Comparison of ENCODE assay signal across 29 cellular contexts in genomic region chr6:120764312-120764711, GRCh38.
DNase-seq lines count a peak whose midpoint lies in the region; ATAC-seq and TF ChIP-seq lines count a peak whose summit lies in the region.
"Had no signal": no experiment of that assay in that cellular context is flagged by ENCODE, and none has a peak within 500 bp of the region (broad histone marks: within the 10 kb centered on the region; RNA-seq: fewer than 3 reads in every experiment).

No MANE protein-coding gene starts in this region.

- H3K9me3 ChIP-seq in H9 (ENCODE audit: control insufficient read depth, low read depth, low read length) (no peaks in the 10 kb centered on the region), endodermal cell (ENCODE audit: control insufficient read depth, low read length) (no peaks in the 10 kb centered on the region)
- H3K9me3 ChIP-seq: colonic mucosa, esophagus squamous epithelium, gastrocnemius medialis, MG63, SJSA1, tibial artery had no signal

- H3K4ac ChIP-seq in H9 (ENCODE audit: low read depth, low read length) = no peak overlapping the region

- H3T11ph ChIP-seq in H9 (ENCODE audit: low read length) = no peak overlapping the region

- no peak overlapping the region for H2BK15ac ChIP-seq in H9 (ENCODE audit: low read depth, low read length)

- no peak overlapping the region for H2BK120ac ChIP-seq in H9 (ENCODE audit: low read depth, low read length, poor library complexity, severe bottlenecking)

- H4K8ac ChIP-seq in H9 (replicated peaks; ENCODE audit: insufficient read length, low read depth, low read length) = no peak overlapping the region

- H3K9ac ChIP-seq in H9 (ENCODE audit: extremely low read depth, insufficient read length, low read length) (no peak overlapping the region), endodermal cell (ENCODE audit: extremely low read depth, low read length, poor library complexity, severe bottlenecking) (no peak overlapping the region)

- intact Hi-C loops in natural killer cell (cut with micrococcal nuclease) = no loop called here

- H3K4me1 Mint-ChIP-seq in H9 (peaks cover 2 to 3% of the 10 kb centered on the region in 2 experiments; a peak in 1 of 4 replicates), endodermal cell (peaks cover 7% of the 10 kb centered on the region), natural killer cell (no peaks in the 10 kb centered on the region)
- H3K4me1 Mint-ChIP-seq: nephron; stimulated activated naive CD8-positive, alpha-beta T cell treated with anti-CD3 and anti-CD28 coated beads, Interleukin-15, amount 100 ng/mL, for 72 hours had no signal

- no peaks in the 10 kb centered on the region for H3K23me2 ChIP-seq in H9 (ENCODE audit: insufficient read length, low read depth, low read length, poor library complexity, severe bottlenecking)

- no peaks in the 10 kb centered on the region for H3K27me3 Mint-ChIP-seq in H9 (ENCODE audit: low read depth)
- no peaks in the 10 kb centered on the region for H3K27me3 Mint-ChIP-seq in endodermal cell (ENCODE audit: insufficient read depth)
- no peaks in the 10 kb centered on the region for H3K27me3 Mint-ChIP-seq in natural killer cell (ENCODE audit: low read depth in 2 of 2)
- H3K27me3 Mint-ChIP-seq: activated T-cell treated with anti-CD3 and anti-CD28 coated beads, Interleukin-2, amount 50 U/mL, for 24 hours; stimulated activated naive CD8-positive, alpha-beta T cell treated with anti-CD3 and anti-CD28 coated beads, Interleukin-15, amount 100 ng/mL, for 72 hours had no signal

- no peak overlapping the region for H3K27ac ChIP-seq in C4-2B
- no peak overlapping the region for H3K27ac ChIP-seq in H9 (ENCODE audit: insufficient read length, low read depth, low read length)
- no peak overlapping the region for H3K27ac ChIP-seq in endodermal cell (ENCODE audit: low read depth, low read length)
- H3K27ac ChIP-seq: brain microvascular endothelial cell, colonic mucosa, esophagus squamous epithelium, gastrocnemius medialis, hepatocyte, SJSA1, tibial artery had no signal

- H3K9me3 Mint-ChIP-seq in H9 (no peaks in the 10 kb centered on the region), endodermal cell (no peaks in the 10 kb centered on the region), natural killer cell (peaks cover 8 to 11% of the 10 kb centered on the region in 2 donors)
- H3K9me3 Mint-ChIP-seq: activated T-cell treated with anti-CD3 and anti-CD28 coated beads, Interleukin-2, amount 50 U/mL, for 24 hours; nephron; T-helper 1 cell treated with Interleukin-12 subunit alpha and Interleukin-12 subunit beta and Interleukin-4 antibody, amounts not matched to agents 30 μg/mL and 1 μg/mL, for 36 hours had no signal

- no peak overlapping the region for H3K56ac ChIP-seq in H9 (ENCODE audit: insufficient read length, low read depth, low read length)

- ATAC-seq in natural killer cell = no peak
- ATAC-seq: gastrocnemius medialis; left ventricle myocardium superior; Panc1; stimulated activated naive CD8-positive, alpha-beta T cell treated with anti-CD3 and anti-CD28 coated beads, Interleukin-15, amount 100 ng/mL, for 72 hours had no signal

- H2BK12ac ChIP-seq in H9 (ENCODE audit: insufficient read length, low read depth, low read length) = no peak overlapping the region

- H2AFZ ChIP-seq in H9 (ENCODE audit: low read length) = no peak overlapping the region
- H2AFZ ChIP-seq: hepatocyte had no signal

- no peak overlapping the region for H4K91ac ChIP-seq in H9 (ENCODE audit: insufficient read length, low read depth, low read length)

- H3K36me3 Mint-ChIP-seq in H9 (ENCODE audit: insufficient read depth in 1 of 3, low read depth in 3 of 3) (no peaks in the 10 kb centered on the region), endodermal cell (ENCODE audit: low read depth) (no peaks in the 10 kb centered on the region), natural killer cell (no peaks in the 10 kb centered on the region)

- no peak overlapping the region for H3K14ac ChIP-seq in H9 (ENCODE audit: insufficient read depth, low read length)

- no peak overlapping the region for H2BK20ac ChIP-seq in H9 (ENCODE audit: low read depth, low read length, poor library complexity, severe bottlenecking)

- no peak overlapping the region for H3K27ac Mint-ChIP-seq in H9
- H3K27ac Mint-ChIP-seq in endodermal cell = no peak overlapping the region
- H3K27ac Mint-ChIP-seq in natural killer cell = no peak overlapping the region
- H3K27ac Mint-ChIP-seq: activated T-cell treated with anti-CD3 and anti-CD28 coated beads, Interleukin-2, amount 50 U/mL, for 24 hours; nephron; stimulated activated naive CD8-positive, alpha-beta T cell treated with anti-CD3 and anti-CD28 coated beads, Interleukin-15, amount 100 ng/mL, for 72 hours; T-helper 1 cell treated with Interleukin-12 subunit alpha and Interleukin-12 subunit beta and Interleukin-4 antibody, amounts not matched to agents 30 μg/mL and 1 μg/mL, for 36 hours had no signal

- no peak overlapping the region for H2BK5ac ChIP-seq in H9 (ENCODE audit: insufficient read length, low read length)

- no peak overlapping the region for H4K5ac ChIP-seq in H9 (ENCODE audit: insufficient read length, low read depth, low read length)

- no peak overlapping the region for H3K4me3 Mint-ChIP-seq in H9
- no peak overlapping the region for H3K4me3 Mint-ChIP-seq in endodermal cell
- H3K4me3 Mint-ChIP-seq in natural killer cell = no peak overlapping the region
- H3K4me3 Mint-ChIP-seq: activated T-cell treated with anti-CD3 and anti-CD28 coated beads, Interleukin-2, amount 50 U/mL, for 24 hours; nephron; stimulated activated naive CD8-positive, alpha-beta T cell treated with anti-CD3 and anti-CD28 coated beads, Interleukin-15, amount 100 ng/mL, for 72 hours; T-helper 1 cell treated with Interleukin-12 subunit alpha and Interleukin-12 subunit beta and Interleukin-4 antibody, amounts not matched to agents 30 μg/mL and 1 μg/mL, for 36 hours had no signal

- no peaks in the 10 kb centered on the region for H3K36me3 ChIP-seq in endodermal cell (ENCODE audit: control insufficient read depth, insufficient read depth, low read length)
- H3K36me3 ChIP-seq: brain microvascular endothelial cell, colonic mucosa, esophagus squamous epithelium, gastrocnemius medialis, MG63, SJSA1, tibial artery had no signal

- no peak overlapping the region for H3K18ac ChIP-seq in H9 (ENCODE audit: insufficient read length, low read depth, low read length)

- no peak overlapping the region for H3K23ac ChIP-seq in H9 (ENCODE audit: insufficient read length, low read depth, low read length)

- H4K20me1 ChIP-seq in H9 (ENCODE audit: control insufficient read depth, insufficient read depth, insufficient read length) = no peaks in the 10 kb centered on the region

- no peak overlapping the region for H3K4me2 ChIP-seq in H9 (ENCODE audit: insufficient read depth, insufficient read length, low read length)
- H3K4me2 ChIP-seq: hepatocyte had no signal

- no peaks in the 10 kb centered on the region for H3K4me1 ChIP-seq in H9 (ENCODE audit: insufficient read depth, low read length)
- H3K4me1 ChIP-seq in endodermal cell (ENCODE audit: control insufficient read depth, insufficient read depth, low read length) = no peaks in the 10 kb centered on the region
- H3K4me1 ChIP-seq: colonic mucosa, esophagus squamous epithelium, gastrocnemius medialis, SJSA1, tibial artery had no signal

- no peak overlapping the region for H2AK5ac ChIP-seq in H9 (ENCODE audit: insufficient read length, low read length)

- DNase-seq in H9 = peak; percentile 26
- DNase-seq in OCI-M1 (lab: John Stamatoyannopoulos, UW) = peak; percentile 7
- peak; percentile 48 for DNase-seq in endodermal cell
- no peak for DNase-seq in cerebellar nuclear complex (lab: John Stamatoyannopoulos, UW)
- no peak for DNase-seq in LoVo (ENCODE audit: low spot score)
- no peak for DNase-seq in NCI-H446 treated with DMSO at 0.1 percent for 48 hours (lab: John Stamatoyannopoulos, UW)
- DNase-seq in natural killer cell = no peak
- DNase-seq: activated CD8-positive, alpha-beta memory T cell treated with anti-CD3 and anti-CD28 coated beads for 24 hours; activated T-cell treated with anti-CD3 and anti-CD28 coated beads, Interleukin-2, amount 50 U/mL, for 24 hours; brain microvascular endothelial cell; C1 segment of cervical spinal cord; colonic mucosa; effector memory CD4-positive, alpha-beta T cell; esophagus squamous epithelium; gastrocnemius medialis; left ventricle myocardium superior; MG63; midbrain; NCI-H146; NCI-H2171 treated with DMSO at 0.1 percent for 48 hours; NCI-H774; stimulated activated naive CD8-positive, alpha-beta T cell treated with anti-CD3 and anti-CD28 coated beads, Interleukin-15, amount 100 ng/mL, for 72 hours; tibial artery had no signal

- no peaks in the 10 kb centered on the region for H3K79me2 ChIP-seq in H9 (ENCODE audit: insufficient read depth, low read length)
- H3K79me2 ChIP-seq: hepatocyte had no signal

- TF ChIP-seq CTCF in C4-2B (conservative IDR thresholded peaks at IDR 0.05) (peak; percentile 5; the same call in 1 of the 2 replicates), H9 (conservative IDR thresholded peaks at IDR 0.05) (peak; percentile 57), endodermal cell (conservative IDR thresholded peaks at IDR 0.05) (peak; percentile 73), natural killer cell (IDR thresholded peaks at IDR 0.05) (no peak)

- no peak overlapping the region for H3K4me3 ChIP-seq in endodermal cell (ENCODE audit: low read length)
- H3K4me3 ChIP-seq: colonic mucosa, esophagus squamous epithelium, gastrocnemius medialis, hepatocyte, MG63, SJSA1, tibial artery had no signal

- H3K27me3 ChIP-seq in H9 (ENCODE audit: insufficient read depth, low read length) = no peaks in the 10 kb centered on the region
- H3K27me3 ChIP-seq in endodermal cell (ENCODE audit: control insufficient read depth, insufficient read depth, low read length, poor library complexity, severe bottlenecking) = no peaks in the 10 kb centered on the region
- H3K27me3 ChIP-seq: brain microvascular endothelial cell, colonic mucosa, esophagus squamous epithelium, gastrocnemius medialis, hepatocyte, SJSA1, tibial artery had no signal

- H3K79me1 ChIP-seq in H9 (ENCODE audit: insufficient read depth, low read depth, low read length, poor library complexity, severe bottlenecking) = no peaks in the 10 kb centered on the region

Comparison
In these comparisons a context has a peak if more than half of its experiments do, and no peak if none do; other contexts are left out.
1. DNase-seq: peak in H9 (single experiment), OCI-M1 (single experiment) and endodermal cell (single experiment); none in cerebellar nuclear complex (0 of 2), LoVo (single experiment), NCI-H446 treated with DMSO at 0.1 percent for 48 hours (single experiment) and natural killer cell (single experiment).